In genomic region chr1:14733053-14733778, GRCh38 we compare ENCODE assay signal across 1 cellular context.
A peak's percentile ranks its signal among the peaks of the same experiment; 100 is the strongest.
TF ChIP-seq lines count a peak whose summit lies in the region.

No MANE protein-coding gene starts in this region.

TF ChIP-seq in GM12878, 131 proteins besides CTCF, POLR2A, EP300 and RAD21 (continued from another document):
- peak; percentile 42; the same call in 1 of the 2 replicates for TF ChIP-seq MLLT1 (IDR thresholded peaks at IDR 0.05)
- 0 out of 2 replicates have a peak, but pooled peaks have one; percentile 54 for TF ChIP-seq CHD1 (IDR thresholded peaks at IDR 0.05; ENCODE audit: low read depth, low read length)
- TF ChIP-seq RELA (IDR thresholded peaks at IDR 0.05; ENCODE audit: borderline replicate concordance, partially characterized antibody), result peak; percentile 80
- no peak for TF ChIP-seq CHD2 (IDR thresholded peaks at IDR 0.05; ENCODE audit: borderline replicate concordance, low read depth, low read length)
- peak; percentile 35 for TF ChIP-seq PBX3 (IDR thresholded peaks at IDR 0.05; ENCODE audit: insufficient replicate concordance, low read depth, low read length)
- peak; percentile 41 for TF ChIP-seq CUX1 (IDR thresholded peaks at IDR 0.05; ENCODE audit: insufficient replicate concordance, low read depth, low read length)
- TF ChIP-seq IKZF2 (IDR thresholded peaks at IDR 0.05), result peak; percentile 88 to 89
- peak; percentile 7; the same call in 1 of the 2 replicates for TF ChIP-seq SMC3 (IDR thresholded peaks at IDR 0.05; ENCODE audit: borderline replicate concordance, low read length)
- no peak for TF ChIP-seq JUNB (IDR thresholded peaks at IDR 0.05)
- TF ChIP-seq RELB (IDR thresholded peaks at IDR 0.05; ENCODE audit: low read depth), result peak; percentile 92
- TF ChIP-seq EED (IDR thresholded peaks at IDR 0.05; ENCODE audit: low read depth), result peak; percentile 60
- TF ChIP-seq FOXK2 (IDR thresholded peaks at IDR 0.05), result no peak
- peak; percentile 76 for TF ChIP-seq IKZF1 (conservative IDR thresholded peaks at IDR 0.05)
